Comparison of ENCODE assay signal across 1 cellular context in genomic region chr17:66191607-66192377, GRCh38.
TF ChIP-seq lines count a peak whose summit lies in the region.

Gene CEP112 (minus strand): TSS chr17:66192133.

TF ChIP-seq in HepG2, 621 proteins besides CTCF, POLR2A, EP300 and RAD21 (continued from another document and continues in another):
- TF ChIP-seq KIAA2018 (CRISPR knock-in tag; IDR thresholded peaks at IDR 0.05; ENCODE audit: borderline replicate concordance) (no peak), KDM3A (CRISPR knock-in tag; IDR thresholded peaks at IDR 0.05; ENCODE audit: low read depth) (peak; percentile 67; the same call in 1 of the 2 replicates), CEBPB (IDR thresholded peaks at IDR 0.05; ENCODE audit: borderline replicate concordance, low read depth, low read length) (no peak), SRSF1 (optimal IDR thresholded peaks at IDR 0.05; ENCODE audit: low read depth, low read length) (peak; percentile 75), ZNF547 (CRISPR knock-in tag; IDR thresholded peaks at IDR 0.05) (no peak; the same call in 1 of the 2 replicates), TRAFD1 (CRISPR knock-in tag; IDR thresholded peaks at IDR 0.05; ENCODE audit: borderline replicate concordance) (no peak), ZNF414 (CRISPR knock-in tag; IDR thresholded peaks at IDR 0.05) (no peak; the same call in 1 of the 2 replicates), ZNF143 (CRISPR knock-in tag; IDR thresholded peaks at IDR 0.05) (no peak), ZNF253 (CRISPR knock-in tag; IDR thresholded peaks at IDR 0.05; ENCODE audit: borderline replicate concordance) (no peak), FOXO4 (CRISPR knock-in tag; conservative IDR thresholded peaks at IDR 0.05) (peak; percentile 83; the same call in 1 of the 2 replicates), ZNF3 (CRISPR knock-in tag; IDR thresholded peaks at IDR 0.05) (no peak), SKIL (CRISPR knock-in tag; IDR thresholded peaks at IDR 0.05; ENCODE audit: borderline replicate concordance) (peak; percentile 53; the same call in 1 of the 2 replicates), SRY (CRISPR knock-in tag; IDR thresholded peaks at IDR 0.05) (no peak), ERF (CRISPR knock-in tag; IDR thresholded peaks at IDR 0.05) (no peak; the same call in 1 of the 2 replicates), NR2F6 (IDR thresholded peaks at IDR 0.05) (no peak), NR2F6 (CRISPR knock-in tag; IDR thresholded peaks at IDR 0.05) (0 out of 2 replicates have a peak, but pooled peaks have one; percentile 21), ZNF234 (CRISPR knock-in tag; conservative IDR thresholded peaks at IDR 0.05) (no peak), TFDP2 (CRISPR knock-in tag; IDR thresholded peaks at IDR 0.05) (peak; percentile 86), ZNF431 (CRISPR knock-in tag; IDR thresholded peaks at IDR 0.05; ENCODE audit: borderline replicate concordance, low read depth) (no peak), ZNF136 (CRISPR knock-in tag; IDR thresholded peaks at IDR 0.05; ENCODE audit: low read depth) (0 out of 2 replicates have a peak, but pooled peaks have one; percentile 26), ZNF496 (CRISPR knock-in tag; IDR thresholded peaks at IDR 0.05; ENCODE audit: insufficient replicate concordance) (no peak), IRF1 (CRISPR knock-in tag; IDR thresholded peaks at IDR 0.05; ENCODE audit: low read depth) (no peak), KLF9 (CRISPR knock-in tag; IDR thresholded peaks at IDR 0.05; ENCODE audit: low read depth) (no peak), NFYC (CRISPR knock-in tag; IDR thresholded peaks at IDR 0.05) (no peak), ZNF12 (CRISPR knock-in tag; IDR thresholded peaks at IDR 0.05) (no peak), ZNF124 (CRISPR knock-in tag; IDR thresholded peaks at IDR 0.05) (no peak), PCBP1 (IDR thresholded peaks at IDR 0.05; ENCODE audit: borderline replicate concordance, low read depth, low read length) (0 out of 2 replicates have a peak, but pooled peaks have one; percentile 33), ZNF709 (CRISPR knock-in tag; IDR thresholded peaks at IDR 0.05) (peak; percentile 53; the same call in 1 of the 2 replicates), EEA1 (CRISPR knock-in tag; IDR thresholded peaks at IDR 0.05; ENCODE audit: borderline replicate concordance) (0 out of 2 replicates have a peak, but pooled peaks have one; percentile 54), PRDM15 (CRISPR knock-in tag; IDR thresholded peaks at IDR 0.05) (0 out of 2 replicates have a peak, but pooled peaks have one; percentile 48), ATF1 (CRISPR knock-in tag; IDR thresholded peaks at IDR 0.05) (no peak), GLI4 (CRISPR knock-in tag; IDR thresholded peaks at IDR 0.05; ENCODE audit: borderline replicate concordance) (0 out of 2 replicates have a peak, but pooled peaks have one; percentile 15), ELF4 (CRISPR knock-in tag; IDR thresholded peaks at IDR 0.05; ENCODE audit: borderline replicate concordance) (0 out of 2 replicates have a peak, but pooled peaks have one; percentile 58), RCOR2 (CRISPR knock-in tag; IDR thresholded peaks at IDR 0.05) (0 out of 2 replicates have a peak, but pooled peaks have one; percentile 5)
